ENCODE assay signal across 19 cellular contexts in the genomic region with DNA sequence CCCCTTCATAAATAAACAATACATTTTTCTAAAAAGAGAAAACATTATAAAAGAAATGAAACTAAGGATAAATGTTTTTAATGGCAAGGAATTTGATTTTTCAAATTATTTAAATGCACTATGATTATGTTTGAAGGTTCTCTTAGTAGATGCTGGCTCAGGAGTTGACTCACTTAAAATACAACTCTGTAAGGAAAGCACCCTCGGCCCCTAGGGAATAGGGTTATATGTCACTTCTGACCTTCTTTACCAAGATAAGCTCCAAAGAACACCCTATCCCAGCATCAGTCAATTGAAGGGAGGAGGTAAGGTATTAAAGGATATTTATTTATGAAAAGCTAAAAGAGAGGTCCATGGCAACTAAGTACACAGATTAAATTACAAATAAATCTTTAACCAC.
"Had no signal": no experiment of that assay in that cellular context is flagged by ENCODE, and none has a peak within 500 bp of the region (broad histone marks: within the 10 kb centered on the region; RNA-seq: fewer than 3 reads in every experiment).

No MANE protein-coding gene starts in this region.

- DNase-seq: activated CD4-positive, alpha-beta T cell treated with anti-CD3 and anti-CD28 coated beads for 4 hours; activated CD4-positive, alpha-beta T cell treated with anti-CD3 and anti-CD28 coated beads, Interleukin-2, amount 50 U/mL, for 4 hours; activated naive CD4-positive, alpha-beta T cell; activated T-cell treated with anti-CD3 and anti-CD28 coated beads for 4 hours; activated T-cell treated with anti-CD3 and anti-CD28 coated beads, Interleukin-2, amount 50 U/mL, for 72 hours; central memory CD4-positive, alpha-beta T cell; head of caudate nucleus; hippocampal formation; kidney; naive thymus-derived CD4-positive, alpha-beta T cell; ovary; right lobe of liver; stimulated activated CD4-positive, alpha-beta T cell treated with anti-CD3 and anti-CD28 coated beads, Interleukin-2, amount 100 ng/mL, for 48 hours; trophoblast cell; uterus had no signal

- H3K4me3 ChIP-seq: breast epithelium, gastroesophageal sphincter, ovary, right lobe of liver, thoracic aorta, uterus had no signal

- ATAC-seq: activated naive CD4-positive, alpha-beta T cell treated with anti-CD3 and anti-CD28 coated beads, Interleukin-2, amount 50 U/mL, for 72 hours; activated T-cell treated with anti-CD3 and anti-CD28 coated beads, Interleukin-2, amount 50 U/mL, for 72 hours; gastroesophageal sphincter; naive thymus-derived CD4-positive, alpha-beta T cell; right lobe of liver had no signal
